Comparison of ENCODE assay signal across 8 cellular contexts in genomic region chr20:37407117-37407566, GRCh38.
DNase-seq lines count a peak whose midpoint lies in the region; ATAC-seq and TF ChIP-seq lines count a peak whose summit lies in the region.

No MANE protein-coding gene starts in this region.

- peaks cover 31% of the 10 kb centered on the region for H3K27me3 Mint-ChIP-seq in CD8-positive, alpha-beta T cell (ENCODE audit: low read depth)
- peaks cover 23% of the 10 kb centered on the region for H3K27me3 Mint-ChIP-seq in activated naive CD8-positive, alpha-beta T cell treated with anti-CD3 and anti-CD28 coated beads, Interleukin-2, amount 50 U/mL, for 24 hours

- no peak overlapping the region for H2AFZ ChIP-seq in mesenchymal stem cell (ENCODE audit: low read depth, low read length)

- H4K8ac ChIP-seq in mesenchymal stem cell (ENCODE audit: low read length) = no peak overlapping the region

- peak overlapping the region; percentile 74 for H3K9ac ChIP-seq in mesenchymal stem cell (ENCODE audit: low read length)

- H3K9me3 Mint-ChIP-seq in CD8-positive, alpha-beta T cell = no peaks in the 10 kb centered on the region
- no peaks in the 10 kb centered on the region for H3K9me3 Mint-ChIP-seq in activated naive CD8-positive, alpha-beta T cell treated with anti-CD3 and anti-CD28 coated beads, Interleukin-2, amount 50 U/mL, for 24 hours

- H3K4ac ChIP-seq in mesenchymal stem cell (ENCODE audit: low read depth in 1 of 2, low read length in 2 of 2) = no peak overlapping the region

- no peaks in the 10 kb centered on the region for H3K36me3 Mint-ChIP-seq in CD8-positive, alpha-beta T cell
- H3K36me3 Mint-ChIP-seq in activated naive CD8-positive, alpha-beta T cell treated with anti-CD3 and anti-CD28 coated beads, Interleukin-2, amount 50 U/mL, for 24 hours (ENCODE audit: low read depth) = no peaks in the 10 kb centered on the region

- no peaks in the 10 kb centered on the region for H3K36me3 ChIP-seq in CD8-positive, alpha-beta T cell (ENCODE audit: insufficient read depth, low read length)
- peaks cover 21 to 31% of the 10 kb centered on the region in 2 experiments for H3K36me3 ChIP-seq in mesenchymal stem cell (ENCODE audit: control insufficient read depth in 1 of 2, insufficient read depth in 2 of 2, low read depth in 1 of 2, low read length in 2 of 2)

- peaks cover 15% of the 10 kb centered on the region for H3K4me1 Mint-ChIP-seq in CD8-positive, alpha-beta T cell (ENCODE audit: low read depth)
- peaks cover 19% of the 10 kb centered on the region for H3K4me1 Mint-ChIP-seq in activated naive CD8-positive, alpha-beta T cell treated with anti-CD3 and anti-CD28 coated beads, Interleukin-2, amount 50 U/mL, for 24 hours

- no peak for DNase-seq in CD8-positive, alpha-beta T cell
- DNase-seq in HT1080 (ENCODE audit: low read depth) (peak; percentile 36), mesenchymal stem cell (no peak), posterior cingulate gyrus (no peak)
- DNase-seq in activated naive CD8-positive, alpha-beta T cell treated with anti-CD3 and anti-CD28 coated beads, Interleukin-2, amount 50 U/mL, for 24 hours = no peak

- H3K27ac Mint-ChIP-seq in CD8-positive, alpha-beta T cell = no peak overlapping the region
- H3K27ac Mint-ChIP-seq in activated naive CD8-positive, alpha-beta T cell treated with anti-CD3 and anti-CD28 coated beads, Interleukin-2, amount 50 U/mL, for 24 hours = no peak overlapping the region

- no peak overlapping the region for H3K4me2 ChIP-seq in mesenchymal stem cell (ENCODE audit: low read length, poor library complexity, severe bottlenecking)

- no peak for ATAC-seq in CD8-positive, alpha-beta T cell
- ATAC-seq in activated naive CD8-positive, alpha-beta T cell treated with anti-CD3 and anti-CD28 coated beads, Interleukin-2, amount 50 U/mL, for 24 hours = no peak
- ATAC-seq in HG02885 (IDR thresholded peaks at IDR 0.05; ENCODE audit: poor library complexity, unreplicated experiment) (no peak), GM21515 (IDR thresholded peaks at IDR 0.05; ENCODE audit: unreplicated experiment) (no peak), HG03342 (IDR thresholded peaks at IDR 0.05; ENCODE audit: unreplicated experiment) (no peak)

- POLR2A ChIA-PET in CD8-positive, alpha-beta T cell (lab: Charles Lee) = interaction anchor here (0.6 kb wide), 1 partner anchor 135 kb away, joined by 4 read pairs; no protein-coding TSS in a partner anchor

- H2BK15ac ChIP-seq in mesenchymal stem cell (ENCODE audit: low read depth, poor library complexity, severe bottlenecking) = no peak overlapping the region

- WGBS in mesenchymal stem cell = 77% methylated on average over 3 of the region's 4 CpGs

- H2BK120ac ChIP-seq in mesenchymal stem cell (ENCODE audit: low read depth, low read length) = no peak overlapping the region

- no peak overlapping the region for H2AK5ac ChIP-seq in mesenchymal stem cell (ENCODE audit: low read length, severe bottlenecking)

- no peaks in the 10 kb centered on the region for H3K79me1 ChIP-seq in mesenchymal stem cell (replicated peaks; ENCODE audit: low read length, poor library complexity, severe bottlenecking)

- H3K23ac ChIP-seq in mesenchymal stem cell (ENCODE audit: low read length in 2 of 2) = no peak overlapping the region

- no peak for TF ChIP-seq CTCF in CD8-positive, alpha-beta T cell (IDR thresholded peaks at IDR 0.05)

- CTCF ChIA-PET in CD8-positive, alpha-beta T cell (lab: Charles Lee) = no interaction called here

- H3K4me3 Mint-ChIP-seq in CD8-positive, alpha-beta T cell = peak overlapping the region; percentile 53
- H3K4me3 Mint-ChIP-seq in activated naive CD8-positive, alpha-beta T cell treated with anti-CD3 and anti-CD28 coated beads, Interleukin-2, amount 50 U/mL, for 24 hours = peak overlapping the region; percentile 3

- H4K91ac ChIP-seq in mesenchymal stem cell (ENCODE audit: low read length) = no peak overlapping the region

- H3K14ac ChIP-seq in mesenchymal stem cell (ENCODE audit: low read length in 2 of 2) = no peak overlapping the region

- intact Hi-C loops in CD8-positive, alpha-beta T cell (cut with DNase I, micrococcal nuclease) = no loop called here
- intact Hi-C loops in posterior cingulate gyrus (cut with DNase I) = loop anchor here (5.0 kb wide), 1 partner anchor 115 kb away; the partner anchor contains the start of gene NNAT

- no peak overlapping the region for H2BK12ac ChIP-seq in mesenchymal stem cell (ENCODE audit: low read length in 2 of 2)

- no peak overlapping the region for H3K18ac ChIP-seq in mesenchymal stem cell (ENCODE audit: low read depth in 1 of 2, low read length in 2 of 2)

- H3K9me3 ChIP-seq in CD8-positive, alpha-beta T cell (ENCODE audit: low read length) = no peaks in the 10 kb centered on the region
- H3K9me3 ChIP-seq in mesenchymal stem cell (ENCODE audit: control insufficient read depth, low read length) = no peaks in the 10 kb centered on the region

- H3K27me3 ChIP-seq in CD8-positive, alpha-beta T cell (ENCODE audit: insufficient read depth, low read length) = no peaks in the 10 kb centered on the region
- H3K27me3 ChIP-seq in mesenchymal stem cell (ENCODE audit: control insufficient read depth in 1 of 2, insufficient read depth in 1 of 2, low read length in 2 of 2) = peaks cover 44 to 45% of the 10 kb centered on the region in 2 experiments

- H3K4me3 ChIP-seq in CD8-positive, alpha-beta T cell (ENCODE audit: low read depth, low read length) = no peak overlapping the region
- H3K4me3 ChIP-seq in mesenchymal stem cell (ENCODE audit: insufficient read depth in 1 of 2, low read depth in 1 of 2, low read length in 2 of 2) = no peak overlapping the region

- no peak overlapping the region for H2BK5ac ChIP-seq in mesenchymal stem cell (ENCODE audit: low read depth, low read length, poor library complexity, severe bottlenecking)

- H3K4me1 ChIP-seq in CD8-positive, alpha-beta T cell (ENCODE audit: insufficient read depth, low read length) = peaks cover 16% of the 10 kb centered on the region
- peaks cover 13% of the 10 kb centered on the region for H3K4me1 ChIP-seq in mesenchymal stem cell (ENCODE audit: control insufficient read depth, insufficient read depth, low read depth, low read length)

- H3K27ac ChIP-seq in CD8-positive, alpha-beta T cell (ENCODE audit: low read depth, low read length) = no peak overlapping the region
- H3K27ac ChIP-seq in mesenchymal stem cell (ENCODE audit: low read length, poor library complexity, severe bottlenecking) = no peak overlapping the region
